ENCODE assay signal across 1 cellular context in the genomic region with DNA sequence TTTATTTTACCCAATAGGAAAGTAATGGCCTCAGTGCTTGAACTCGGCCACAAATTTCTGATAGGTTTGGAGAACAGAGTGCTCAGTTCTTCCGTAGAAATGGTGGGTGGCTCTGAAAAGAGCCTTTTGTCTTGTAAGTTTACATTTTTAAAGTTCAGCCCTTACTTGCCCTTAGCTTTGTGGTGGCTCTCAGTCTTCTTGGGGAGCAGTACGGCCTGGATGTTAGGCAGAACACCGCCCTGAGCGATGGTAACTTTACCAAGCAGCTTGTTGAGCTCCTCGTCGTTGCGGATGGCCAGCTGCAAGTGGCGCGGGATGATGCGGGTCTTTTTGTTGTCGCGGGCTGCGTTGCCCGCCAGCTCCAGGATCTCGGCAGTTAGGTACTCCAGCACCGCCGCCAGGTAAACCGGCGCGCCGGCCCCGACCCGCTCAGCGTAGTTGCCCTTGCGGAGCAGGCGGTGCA.
TF ChIP-seq lines count a peak whose summit lies in the region.

No MANE protein-coding gene starts in this region.

TF ChIP-seq in WTC11, 78 proteins besides CTCF, POLR2A, EP300 and RAD21 (continued from another document):
- TF ChIP-seq ZNF219 (CRISPR knock-in tag; IDR thresholded peaks at IDR 0.05; ENCODE audit: borderline replicate concordance) = peak; percentile 89; the same call in 1 of the 2 replicates
- TF ChIP-seq, protein P1, sequence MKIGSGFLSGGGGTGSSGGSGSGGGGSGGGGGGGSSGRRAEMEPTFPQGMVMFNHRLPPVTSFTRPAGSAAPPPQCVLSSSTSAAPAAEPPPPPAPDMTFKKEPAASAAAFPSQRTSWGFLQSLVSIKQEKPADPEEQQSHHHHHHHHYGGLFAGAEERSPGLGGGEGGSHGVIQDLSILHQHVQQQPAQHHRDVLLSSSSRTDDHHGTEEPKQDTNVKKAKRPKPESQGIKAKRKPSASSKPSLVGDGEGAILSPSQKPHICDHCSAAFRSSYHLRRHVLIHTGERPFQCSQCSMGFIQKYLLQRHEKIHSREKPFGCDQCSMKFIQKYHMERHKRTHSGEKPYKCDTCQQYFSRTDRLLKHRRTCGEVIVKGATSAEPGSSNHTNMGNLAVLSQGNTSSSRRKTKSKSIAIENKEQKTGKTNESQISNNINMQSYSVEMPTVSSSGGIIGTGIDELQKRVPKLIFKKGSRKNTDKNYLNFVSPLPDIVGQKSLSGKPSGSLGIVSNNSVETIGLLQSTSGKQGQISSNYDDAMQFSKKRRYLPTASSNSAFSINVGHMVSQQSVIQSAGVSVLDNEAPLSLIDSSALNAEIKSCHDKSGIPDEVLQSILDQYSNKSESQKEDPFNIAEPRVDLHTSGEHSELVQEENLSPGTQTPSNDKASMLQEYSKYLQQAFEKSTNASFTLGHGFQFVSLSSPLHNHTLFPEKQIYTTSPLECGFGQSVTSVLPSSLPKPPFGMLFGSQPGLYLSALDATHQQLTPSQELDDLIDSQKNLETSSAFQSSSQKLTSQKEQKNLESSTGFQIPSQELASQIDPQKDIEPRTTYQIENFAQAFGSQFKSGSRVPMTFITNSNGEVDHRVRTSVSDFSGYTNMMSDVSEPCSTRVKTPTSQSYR (CRISPR knock-in tag; IDR thresholded peaks at IDR 0.05) = 0 out of 2 replicates have a peak, but pooled peaks have one; percentile 50
- TF ChIP-seq TP53 (CRISPR knock-in tag; IDR thresholded peaks at IDR 0.05) = 0 out of 2 replicates have a peak, but pooled peaks have one; percentile 22
- peak; percentile 76; the same call in 1 of the 2 replicates for TF ChIP-seq ZNF416 (CRISPR knock-in tag; IDR thresholded peaks at IDR 0.05)
- TF ChIP-seq, protein P2, sequence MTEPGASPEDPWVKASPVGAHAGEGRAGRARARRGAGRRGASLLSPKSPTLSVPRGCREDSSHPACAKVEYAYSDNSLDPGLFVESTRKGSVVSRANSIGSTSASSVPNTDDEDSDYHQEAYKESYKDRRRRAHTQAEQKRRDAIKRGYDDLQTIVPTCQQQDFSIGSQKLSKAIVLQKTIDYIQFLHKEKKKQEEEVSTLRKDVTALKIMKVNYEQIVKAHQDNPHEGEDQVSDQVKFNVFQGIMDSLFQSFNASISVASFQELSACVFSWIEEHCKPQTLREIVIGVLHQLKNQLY (CRISPR knock-in tag; IDR thresholded peaks at IDR 0.05) = no peak
